23 cellular contexts compared by ENCODE assay signal in the genomic region with DNA sequence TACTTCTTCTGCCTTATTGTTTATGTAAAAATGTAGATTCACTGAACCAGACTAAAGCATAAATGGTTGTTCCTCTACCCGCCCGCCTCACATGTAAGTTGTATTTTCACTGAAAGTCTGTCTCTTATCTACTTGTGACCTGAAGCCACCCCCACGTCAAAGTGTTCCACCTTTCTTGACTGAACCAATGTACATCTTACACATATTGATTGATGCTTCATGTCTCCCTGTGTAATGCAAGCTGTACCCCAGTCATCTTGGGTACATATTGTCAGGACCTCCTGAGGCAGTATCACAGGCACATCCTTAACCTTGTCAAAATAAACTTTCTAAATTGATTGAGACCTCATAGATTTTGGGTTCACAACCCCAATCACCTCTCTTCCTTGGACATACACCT.
"Had no signal": no experiment of that assay in that cellular context is flagged by ENCODE, and none has a peak within 500 bp of the region (broad histone marks: within the 10 kb centered on the region; RNA-seq: fewer than 3 reads in every experiment).

No MANE protein-coding gene starts in this region.

- H3K27me3 ChIP-seq: neutrophil, pancreas, right lobe of liver, sigmoid colon, stomach, thyroid gland, tibial nerve, upper lobe of left lung, uterus had no signal

- H3K9me3 ChIP-seq: neutrophil, pancreas, psoas muscle, right lobe of liver, sigmoid colon, stomach, thoracic aorta, thyroid gland, tibial nerve, upper lobe of left lung, uterus had no signal

- H3K36me3 ChIP-seq: neutrophil, pancreas, right lobe of liver, sigmoid colon, stomach, thoracic aorta, thyroid gland, tibial nerve, upper lobe of left lung, uterus had no signal

- ATAC-seq: naive thymus-derived CD8-positive, alpha-beta T cell; natural killer cell treated with Interleukin-12 subunit alpha and Interleukin-12 subunit beta and Interleukin-15 and Interleukin-18, amount 100 ng/mL, for 72 hours; psoas muscle; right cardiac atrium; right lobe of liver; stimulated activated effector memory CD8-positive, alpha-beta T cell treated with anti-CD3 and anti-CD28 coated beads, Interleukin-12 subunit alpha, Interleukin-12 subunit beta, amount 100 ng/mL, for 72 hours; stimulated activated naive B cell treated with anti-CD40 and anti-IgM and Interleukin-4, amounts not matched to agents 10 μg/mL and 1 μg/mL and 100 μg/mL, for 72 hours had no signal

- DNase-seq: naive thymus-derived CD8-positive, alpha-beta T cell; nephron progenitor cell; nucleus accumbens; pancreas; posterior cingulate gyrus; psoas muscle; right cardiac atrium; right lobe of liver; sigmoid colon; small intestine; stimulated activated CD4-positive, alpha-beta T cell treated with anti-CD3 and anti-CD28 coated beads, Interleukin-2, amount 100 ng/mL, for 48 hours; stimulated activated CD4-positive, alpha-beta T cell treated with anti-CD3 and anti-CD28 coated beads, Interleukin-4, amount 100 ng/mL, for 24 hours; stimulated activated naive B cell treated with anti-CD40 and anti-IgM and Interleukin-4, amounts not matched to agents 10 μg/mL and 1 μg/mL and 100 μg/mL, for 72 hours; stimulated activated naive CD4-positive, alpha-beta T cell treated with Interleukin-2 at 50 U/mL for 16 hours; stomach; thyroid gland; upper lobe of left lung; uterus had no signal

- H3K4me1 ChIP-seq: psoas muscle, right lobe of liver, thyroid gland, upper lobe of left lung, uterus had no signal

- H3K27ac ChIP-seq: neutrophil, pancreas, psoas muscle, right lobe of liver, sigmoid colon, stomach, thoracic aorta, thyroid gland, tibial nerve, upper lobe of left lung, uterus had no signal

- H3K4me3 ChIP-seq: pancreas, psoas muscle, right lobe of liver, sigmoid colon, stomach, thoracic aorta, thyroid gland, tibial nerve, upper lobe of left lung, uterus had no signal

- FAIRE-seq: pancreas, small intestine had no signal
